In genomic region chr1:205579711-205580110, GRCh38 we compare ENCODE assay signal across 17 cellular contexts.
"Had no signal": no experiment of that assay in that cellular context is flagged by ENCODE, and none has a peak within 500 bp of the region (broad histone marks: within the 10 kb centered on the region; RNA-seq: fewer than 3 reads in every experiment).

No MANE protein-coding gene starts in this region.

- H3K4me1 ChIP-seq: gastrocnemius medialis, tibial artery had no signal

- H3K9me2 ChIP-seq: SK-N-SH had no signal

- ATAC-seq: esophagus mucosa; gastrocnemius medialis; heart left ventricle; left ventricle myocardium superior; naive thymus-derived CD8-positive, alpha-beta T cell had no signal

- H3K4me2 ChIP-seq: SK-N-SH had no signal

- H3K36me3 ChIP-seq: gastrocnemius medialis, heart left ventricle, tibial artery had no signal

- DNase-seq: activated naive CD8-positive, alpha-beta T cell treated with anti-CD3 and anti-CD28 coated beads, Interleukin-2, amount 10 ng/mL, durations not matched to agents 7 days and 5 days; amygdala; caudate nucleus; gastrocnemius medialis; left ventricle myocardium superior; mesenchymal stem cell; naive thymus-derived CD8-positive, alpha-beta T cell; nucleus accumbens; retina; SK-N-SH; stimulated activated naive CD4-positive, alpha-beta T cell had no signal

- FAIRE-seq: TTC549, urothelium cell line had no signal

- H3K9me3 ChIP-seq: gastrocnemius medialis, heart left ventricle, SK-N-SH, tibial artery had no signal

- H3K27ac ChIP-seq: coronary artery, gastrocnemius medialis, heart left ventricle, tibial artery had no signal

- H3K4me3 ChIP-seq: coronary artery, gastrocnemius medialis, heart left ventricle, tibial artery had no signal

- H3K9ac ChIP-seq: SK-N-SH had no signal
